9 cellular contexts compared by ENCODE assay signal in genomic region chr10:133388265-133388972, GRCh38. TPM values are rescaled to one million over a fixed set of nuclear protein-coding genes. Genes with fewer than 3 reads are reported as not detected.
A peak's percentile ranks its signal among the peaks of the same experiment; 100 is the strongest.
DNase-seq lines count a peak whose midpoint lies in the region; ATAC-seq, FAIRE-seq and TF ChIP-seq lines count a peak whose summit lies in the region.
"Had no signal": no experiment of that assay in that cellular context is flagged by ENCODE, and none has a peak within 500 bp of the region (broad histone marks: within the 10 kb centered on the region; RNA-seq: fewer than 3 reads in every experiment).

No MANE protein-coding gene starts in this region.

- no peak overlapping the region for H3K4me3 ChIP-seq in HEK293 (ENCODE audit: low read depth, low read length)
- H3K4me3 ChIP-seq in Peyer's patch: peak overlapping the region in 3 of 4 donors; percentile 32 to 48 (median 45)

- DNase-seq in Peyer's patch (peak in 1 of 3 donors; percentile 40), mesenteric fat pad (ENCODE audit: low spot score) (peak; percentile 67), NCI-H146 treated with DMSO at 0.1 percent for 48 hours (lab: John Stamatoyannopoulos, UW; ENCODE audit: unreplicated experiment) (no peak), HTR-8/SVneo (ENCODE audit: insufficient read length, low spot score) (no peak), AG08395 (ENCODE audit: low spot score) (no peak), MCF 10A (ENCODE audit: unreplicated experiment) (no peak)
- DNase-seq: NCI-H1417 treated with DMSO at 0.1 percent for 48 hours had no signal

- FAIRE-seq in HTR-8/SVneo (lab: Jason Lieb, UNC): no peak

- H3K4me1 Mint-ChIP-seq in MCF 10A (ENCODE audit: insufficient read depth, unreplicated experiment): no peaks in the 10 kb centered on the region

- ATAC-seq in GM18498 (IDR thresholded peaks at IDR 0.05; ENCODE audit: unreplicated experiment): peak; percentile 4

- no peaks in the 10 kb centered on the region for H3K27me3 ChIP-seq in Peyer's patch

- H3K9me3 ChIP-seq in HEK293 (ENCODE audit: control insufficient read depth, insufficient read depth, low read depth, low read length) (no peaks in the 10 kb centered on the region), Peyer's patch (no peaks in the 10 kb centered on the region)

- H3K27ac ChIP-seq in HEK293 (ENCODE audit: extremely low read depth, low read depth, low read length) (no peak overlapping the region), Peyer's patch (peak overlapping the region; percentile 68 to 92 (median 79))

- POLR2A ChIA-PET in HEK293 (lab: Yijun Ruan, JAX): interaction anchor here (0.6 to 1.2 kb wide), 3 partner anchors 10 to 15 kb away, joined by 3 read pairs; partner anchors contain the start of gene ECHS1
- POLR2A ChIA-PET in MCF 10A (lab: Yijun Ruan, JAX): no interaction called here

- no peak for TF ChIP-seq POLR2A in Peyer's patch (IDR thresholded peaks at IDR 0.05)

- 0 out of 2 replicates have a peak, but pooled peaks cover 2% of the 10 kb centered on the region for H3K4me1 ChIP-seq in HEK293 (ENCODE audit: control insufficient read depth, insufficient read depth, low read length)
- peaks cover 0 to 11% (median 4%) of the 10 kb centered on the region in 4 donors for H3K4me1 ChIP-seq in Peyer's patch

- no TSS peak for BruUV-seq in MCF 10A (replicated peaks; lab: Mats Ljungman, UMichigan)

- no peaks in the 10 kb centered on the region for H3K36me3 Mint-ChIP-seq in MCF 10A (ENCODE audit: insufficient read depth, unreplicated experiment)

- intact Hi-C loops in MCF 10A (cut with micrococcal nuclease): no loop called here

- no peak overlapping the region for H3K27ac Mint-ChIP-seq in MCF 10A (ENCODE audit: low read depth, unreplicated experiment)

- no peaks in the 10 kb centered on the region for H3K27me3 Mint-ChIP-seq in MCF 10A (ENCODE audit: insufficient read depth, unreplicated experiment)

- CTCF ChIA-PET in HEK293 (lab: Yijun Ruan, JAX) (interaction anchor here (2.6 kb wide), 1 partner anchor 59 kb away, joined by 12 read pairs; no protein-coding TSS in a partner anchor), MCF 10A (lab: Yijun Ruan, JAX) (no interaction called here)

- no peak overlapping the region for H3K4me3 Mint-ChIP-seq in MCF 10A (ENCODE audit: unreplicated experiment)

- peaks cover 0 to 7% of the 10 kb centered on the region in 2 experiments; a peak in 1 of 3 replicates for H3K36me3 ChIP-seq in HEK293 (ENCODE audit: control insufficient read depth in 2 of 2, insufficient read depth in 1 of 2, low read length in 2 of 2)
- H3K36me3 ChIP-seq in Peyer's patch: peaks cover 0 to 26% (median 0%) of the 10 kb centered on the region in 3 donors

- no peaks in the 10 kb centered on the region for H3K9me3 Mint-ChIP-seq in MCF 10A (ENCODE audit: unreplicated experiment)

- no peak for TF ChIP-seq CTCF in HEK293 (tag by site-specific recombination; IDR thresholded peaks at IDR 0.05)
- no peak for TF ChIP-seq CTCF in Peyer's patch (IDR thresholded peaks at IDR 0.05)
- TF ChIP-seq CTCF in MCF 10A (IDR thresholded peaks at IDR 0.05; ENCODE audit: unreplicated experiment): no peak

TF ChIP-seq in HEK293, 187 proteins besides CTCF, POLR2A, EP300 and RAD21 (continues in another document):
- TF ChIP-seq ZBTB17 (tag by site-specific recombination; IDR thresholded peaks at IDR 0.05) (peak; percentile 52; the same call in 1 of the 2 replicates), ZNF214 (tag by site-specific recombination; IDR thresholded peaks at IDR 0.05; ENCODE audit: borderline replicate concordance) (no peak), ZNF324 (tag by site-specific recombination; IDR thresholded peaks at IDR 0.05) (no peak), ZNF416 (tag by site-specific recombination; IDR thresholded peaks at IDR 0.05) (no peak), KLF8 (tag by site-specific recombination; IDR thresholded peaks at IDR 0.05) (peak; percentile 57), ZNF639 (tag by site-specific recombination; IDR thresholded peaks at IDR 0.05) (peak; percentile 44; the same call in 1 of the 2 replicates), IKZF3 (tag by site-specific recombination; IDR thresholded peaks at IDR 0.05) (0 out of 2 replicates have a peak, but pooled peaks have one; percentile 13), ZNF202 (tag by site-specific recombination; IDR thresholded peaks at IDR 0.05; ENCODE audit: borderline replicate concordance) (no peak), INSM2 (tag by site-specific recombination; IDR thresholded peaks at IDR 0.05) (no peak), ZNF114 (tag by site-specific recombination; IDR thresholded peaks at IDR 0.05) (no peak), ZFHX2 (tag by site-specific recombination; conservative IDR thresholded peaks at IDR 0.05) (no peak), ZNF692 (tag by site-specific recombination; IDR thresholded peaks at IDR 0.05) (peak; percentile 40; the same call in 1 of the 2 replicates), ZNF76 (tag by site-specific recombination; IDR thresholded peaks at IDR 0.05; ENCODE audit: borderline replicate concordance, low read depth) (peak; percentile 88), ZNF837 (tag by site-specific recombination; IDR thresholded peaks at IDR 0.05) (no peak)
- TF ChIP-seq, protein P1, sequence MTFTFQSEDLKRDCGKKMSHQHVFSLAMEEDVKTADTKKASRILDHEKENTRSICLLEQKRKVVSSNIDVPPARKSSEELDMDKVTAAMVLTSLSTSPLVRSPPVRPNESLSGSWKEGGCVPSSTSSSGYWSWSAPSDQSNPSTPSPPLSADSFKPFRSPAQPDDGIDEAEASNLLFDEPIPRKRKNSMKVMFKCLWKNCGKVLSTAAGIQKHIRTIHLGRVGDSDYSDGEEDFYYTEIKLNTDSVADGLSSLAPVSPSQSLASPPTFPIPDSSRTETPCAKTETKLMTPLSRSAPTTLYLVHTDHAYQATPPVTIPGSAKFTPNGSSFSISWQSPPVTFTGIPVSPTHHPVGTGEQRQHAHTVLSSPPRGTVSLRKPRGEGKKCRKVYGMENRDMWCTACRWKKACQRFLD (tag by site-specific recombination; IDR thresholded peaks at IDR 0.05): no peak

RNA-seq across cellular contexts. Expression of gene MTG1, which starts 5.5 kb away (rescaled TPM):
- total RNA-seq in Peyer's patch (100 to 1,000 TPM in 3 of 4 donors, 10 to 100 TPM in 1; 44.7 to 110 (median 103) TPM), mesenteric fat pad (33.3 TPM), MCF 10A (2022) (71.6 and 74.3 TPM in 2 replicates)

RNA-seq across cellular contexts. Expression of gene PAOX, which starts 9.4 kb away (rescaled TPM):
- total RNA-seq in Peyer's patch: 10 to 100 TPM; 19.8 to 53.7 (median 36.9) TPM
- total RNA-seq in mesenteric fat pad: 3.6 TPM
- 1.2 and 1.8 TPM in 2 replicates for total RNA-seq in MCF 10A (2022)

RNA-seq across cellular contexts. Expression of gene ECHS1, which starts 15.3 kb away (rescaled TPM):
- 100 to 1,000 TPM in 3 of 4 donors, 10 to 100 TPM in 1; 87.5 to 211 (median 172) TPM for total RNA-seq in Peyer's patch
- total RNA-seq in mesenteric fat pad: 188 TPM
- total RNA-seq in MCF 10A (2022): 72.4 and 82.7 TPM in 2 replicates

RNA-seq across cellular contexts. Expression of gene FUOM, which starts 30.6 kb away (rescaled TPM):
- 100 to 1,000 TPM in 3 of 4 donors, 10 to 100 TPM in 1; 88.3 to 214 (median 163) TPM for total RNA-seq in Peyer's patch
- 19.0 TPM for total RNA-seq in mesenteric fat pad
- total RNA-seq in MCF 10A (2022): 16.6 and 22.6 TPM in 2 replicates

RNA-seq across cellular contexts. Expression of gene SPRN, which starts 36.0 kb away (rescaled TPM):
- total RNA-seq in Peyer's patch (under 1 TPM in 1 of 4 donors, not detected in 3; 0.47 TPM), mesenteric fat pad (not detected), MCF 10A (2022) (not detected in 2 replicates)
